Comparison of ENCODE assay signal across 5 cellular contexts in the genomic region with DNA sequence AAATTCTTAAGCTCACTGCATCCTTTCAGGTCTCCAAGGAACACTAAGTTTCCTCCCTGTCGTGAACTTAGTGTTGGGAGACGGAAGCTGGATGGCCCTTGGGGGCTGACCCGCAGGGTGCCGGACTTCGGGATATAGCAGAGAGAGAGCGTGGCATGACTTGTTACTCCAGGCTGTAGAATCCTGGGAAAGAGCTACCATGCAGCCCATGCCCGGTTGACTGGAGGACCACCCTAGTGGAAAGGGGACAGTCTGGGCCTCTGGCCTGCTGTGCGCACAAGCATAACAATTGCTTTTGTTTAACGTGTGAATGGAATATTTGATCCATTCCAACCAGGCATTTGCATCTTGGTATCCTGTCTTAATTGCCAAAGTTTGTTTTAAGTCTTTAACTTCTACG.
A peak's percentile ranks its signal among the peaks of the same experiment; 100 is the strongest.
DNase-seq lines count a peak whose midpoint lies in the region; ATAC-seq and TF ChIP-seq lines count a peak whose summit lies in the region.
"Not testable (repeated sequence)": the region's sequence is repeated elsewhere in the genome, so short reads cannot be mapped to it uniquely, and the experiment has no call there.

No MANE protein-coding gene starts in this region.

- H3K4me1 Mint-ChIP-seq in GM23338, result peaks cover 51% of the 10 kb centered on the region
- peaks cover 44% of the 10 kb centered on the region for H3K4me1 Mint-ChIP-seq in activated T-helper 1 cell treated with anti-CD3 and anti-CD28 coated beads, Interleukin-12 subunit alpha, Interleukin-12 subunit beta, Interleukin-2, Interleukin-4 antibody, amounts not matched to agents 30 ng/mL and 10 ng/mL and 1 ng/mL, durations not matched to agents 14 hours and 24 hours and 36 hours (ENCODE audit: low read depth)
- H3K4me1 Mint-ChIP-seq in endodermal cell, result peaks cover 51% of the 10 kb centered on the region
- peaks cover 26 to 33% of the 10 kb centered on the region in 2 donors for H3K4me1 Mint-ChIP-seq in natural killer cell treated with Interleukin-12 subunit alpha and Interleukin-12 subunit beta and Interleukin-15 and Interleukin-18, amount 100 ng/mL, for 72 hours (ENCODE audit: low read depth in 2 of 2)

- not testable (repeated sequence) for H4K20me1 ChIP-seq in GM23338 (replicated peaks; ENCODE audit: insufficient read depth)

- peaks cover 46% of the 10 kb centered on the region for H3K4me1 ChIP-seq in GM23338 (ENCODE audit: insufficient read depth)
- H3K4me1 ChIP-seq in HUES48 (ENCODE audit: control insufficient read depth, insufficient read depth, low read length), result peaks cover 47% of the 10 kb centered on the region
- H3K4me1 ChIP-seq in endodermal cell (ENCODE audit: control insufficient read depth, insufficient read depth, low read length), result not testable (repeated sequence)

- WGBS in endodermal cell (ENCODE audit: insufficient coverage in 1 of 2, insufficient read length in 1 of 2), 2 experiments, result 83 to 89% methylated on average over 4 to 10 of the region's 10 CpGs

- peak overlapping the region; percentile 1; the same call in 1 of the 3 replicates for H3K4me3 Mint-ChIP-seq in GM23338
- H3K4me3 Mint-ChIP-seq in activated T-helper 1 cell treated with anti-CD3 and anti-CD28 coated beads, Interleukin-12 subunit alpha, Interleukin-12 subunit beta, Interleukin-2, Interleukin-4 antibody, amounts not matched to agents 30 ng/mL and 10 ng/mL and 1 ng/mL, durations not matched to agents 14 hours and 24 hours and 36 hours; endodermal cell; natural killer cell treated with Interleukin-12 subunit alpha and Interleukin-12 subunit beta and Interleukin-15 and Interleukin-18, amount 100 ng/mL, for 72 hours: not testable (repeated sequence)

- H3K27ac Mint-ChIP-seq in GM23338, result not testable (repeated sequence)
- peak overlapping the region; percentile 24 for H3K27ac Mint-ChIP-seq in activated T-helper 1 cell treated with anti-CD3 and anti-CD28 coated beads, Interleukin-12 subunit alpha, Interleukin-12 subunit beta, Interleukin-2, Interleukin-4 antibody, amounts not matched to agents 30 ng/mL and 10 ng/mL and 1 ng/mL, durations not matched to agents 14 hours and 24 hours and 36 hours
- peak overlapping the region; percentile 2 for H3K27ac Mint-ChIP-seq in endodermal cell
- H3K27ac Mint-ChIP-seq in natural killer cell treated with Interleukin-12 subunit alpha and Interleukin-12 subunit beta and Interleukin-15 and Interleukin-18, amount 100 ng/mL, for 72 hours, result peak overlapping the region; percentile 21 to 24

- not testable (repeated sequence) for H3K9ac ChIP-seq in HUES48 (ENCODE audit: low read depth, low read length); endodermal cell (ENCODE audit: extremely low read depth, low read length, poor library complexity, severe bottlenecking)

- H2AFZ ChIP-seq in GM23338, result not testable (repeated sequence)

- not testable (repeated sequence) for H3K79me2 ChIP-seq in GM23338 (replicated peaks; ENCODE audit: insufficient read depth)

- H3K4me3 ChIP-seq in GM23338; HUES48 (ENCODE audit: low read depth, low read length); endodermal cell (ENCODE audit: low read length): not testable (repeated sequence)

- not testable (repeated sequence) for H3K27me3 ChIP-seq in GM23338 (ENCODE audit: insufficient read depth); HUES48 (ENCODE audit: control insufficient read depth, insufficient read depth, low read length); endodermal cell (ENCODE audit: control insufficient read depth, insufficient read depth, low read length, poor library complexity, severe bottlenecking)

- H3K9me3 Mint-ChIP-seq in GM23338; activated T-helper 1 cell treated with anti-CD3 and anti-CD28 coated beads, Interleukin-12 subunit alpha, Interleukin-12 subunit beta, Interleukin-2, Interleukin-4 antibody, amounts not matched to agents 30 ng/mL and 10 ng/mL and 1 ng/mL, durations not matched to agents 14 hours and 24 hours and 36 hours; endodermal cell; natural killer cell treated with Interleukin-12 subunit alpha and Interleukin-12 subunit beta and Interleukin-15 and Interleukin-18, amount 100 ng/mL, for 72 hours: not testable (repeated sequence)

- H3K27ac ChIP-seq in GM23338 (ENCODE audit: low read depth) (peak overlapping the region; percentile 24; the same call in 1 of the 2 replicates), HUES48 (ENCODE audit: low read depth, low read length) (peak overlapping the region; percentile 42)
- not testable (repeated sequence) for H3K27ac ChIP-seq in endodermal cell (ENCODE audit: low read depth, low read length)

- H3K9me2 ChIP-seq in GM23338 (ENCODE audit: insufficient read depth), result not testable (repeated sequence)

- ATAC-seq in GM23338; natural killer cell treated with Interleukin-12 subunit alpha and Interleukin-12 subunit beta and Interleukin-15 and Interleukin-18, amount 100 ng/mL, for 72 hours: not testable (repeated sequence)

- not testable (repeated sequence) for H3K9me3 ChIP-seq in HUES48 (ENCODE audit: control insufficient read depth, insufficient read depth, low read length); endodermal cell (ENCODE audit: control insufficient read depth, low read length)

- H3K36me3 Mint-ChIP-seq in GM23338 (ENCODE audit: low read depth), result not testable (repeated sequence)
- peaks cover 10% of the 10 kb centered on the region for H3K36me3 Mint-ChIP-seq in activated T-helper 1 cell treated with anti-CD3 and anti-CD28 coated beads, Interleukin-12 subunit alpha, Interleukin-12 subunit beta, Interleukin-2, Interleukin-4 antibody, amounts not matched to agents 30 ng/mL and 10 ng/mL and 1 ng/mL, durations not matched to agents 14 hours and 24 hours and 36 hours (ENCODE audit: low read depth)
- peaks cover 13% of the 10 kb centered on the region for H3K36me3 Mint-ChIP-seq in endodermal cell (ENCODE audit: low read depth)
- peaks cover 21% of the 10 kb centered on the region for H3K36me3 Mint-ChIP-seq in natural killer cell treated with Interleukin-12 subunit alpha and Interleukin-12 subunit beta and Interleukin-15 and Interleukin-18, amount 100 ng/mL, for 72 hours

- intact Hi-C loops in activated T-helper 1 cell treated with anti-CD3 and anti-CD28 coated beads, Interleukin-12 subunit alpha, Interleukin-12 subunit beta, Interleukin-2, Interleukin-4 antibody, amounts not matched to agents 30 ng/mL and 10 ng/mL and 1 ng/mL, durations not matched to agents 14 hours and 24 hours and 36 hours (cut with micrococcal nuclease), result not testable (repeated sequence)

- not testable (repeated sequence) for H3K27me3 Mint-ChIP-seq in GM23338 (ENCODE audit: insufficient read depth, low read depth, poor library complexity); activated T-helper 1 cell treated with anti-CD3 and anti-CD28 coated beads, Interleukin-12 subunit alpha, Interleukin-12 subunit beta, Interleukin-2, Interleukin-4 antibody, amounts not matched to agents 30 ng/mL and 10 ng/mL and 1 ng/mL, durations not matched to agents 14 hours and 24 hours and 36 hours (ENCODE audit: insufficient read depth); endodermal cell (ENCODE audit: insufficient read depth); natural killer cell treated with Interleukin-12 subunit alpha and Interleukin-12 subunit beta and Interleukin-15 and Interleukin-18, amount 100 ng/mL, for 72 hours

- not testable (repeated sequence) for H3F3A ChIP-seq in GM23338 (replicated peaks; ENCODE audit: low read depth)

- DNase-seq in GM23338 (ENCODE audit: low spot score), result peak; percentile 29
- DNase-seq in activated T-helper 1 cell treated with anti-CD3 and anti-CD28 coated beads, Interleukin-12 subunit alpha, Interleukin-12 subunit beta, Interleukin-2, Interleukin-4 antibody, amounts not matched to agents 30 ng/mL and 10 ng/mL and 1 ng/mL, durations not matched to agents 14 hours and 24 hours and 36 hours (ENCODE audit: low spot score); endodermal cell; natural killer cell treated with Interleukin-12 subunit alpha and Interleukin-12 subunit beta and Interleukin-15 and Interleukin-18, amount 100 ng/mL, for 72 hours (ENCODE audit: low spot score): not testable (repeated sequence)

- not testable (repeated sequence) for H3K36me3 ChIP-seq in GM23338 (ENCODE audit: insufficient read depth); HUES48 (ENCODE audit: control insufficient read depth, insufficient read depth, low read length); endodermal cell (ENCODE audit: control insufficient read depth, insufficient read depth, low read length)

- TF ChIP-seq CTCF in GM23338 (conservative IDR thresholded peaks at IDR 0.05; ENCODE audit: low read depth in 2 of 2); endodermal cell (conservative IDR thresholded peaks at IDR 0.05): not testable (repeated sequence)

- H3K4me2 ChIP-seq in GM23338, result peak overlapping the region; percentile 66
